ENCODE assay signal across 16 cellular contexts in genomic region chr13:28704919-28705318, GRCh38. TPM values are rescaled to one million over a fixed set of nuclear protein-coding genes. Genes with fewer than 3 reads are reported as not detected.
DNase-seq lines count a peak whose midpoint lies in the region; ATAC-seq and TF ChIP-seq lines count a peak whose summit lies in the region.
"Had no signal": no experiment of that assay in that cellular context is flagged by ENCODE, and none has a peak within 500 bp of the region (broad histone marks: within the 10 kb centered on the region; RNA-seq: fewer than 3 reads in every experiment).

No MANE protein-coding gene starts in this region.

- H2BK5ac ChIP-seq in mesendoderm (ENCODE audit: low read length): peak overlapping the region; percentile 5

- no peaks in the 10 kb centered on the region for H3K9me3 Mint-ChIP-seq in activated T-cell treated with anti-CD3 and anti-CD28 coated beads, Interleukin-2, amount 50 U/mL, for 4 hours

- DNase-seq in MV-4-11 (lab: John Stamatoyannopoulos, UW) (peak; percentile 66), cerebellar cortex (ENCODE audit: low spot score) (peak; percentile 16), mesendoderm (no peak), SJCRH30 (no peak), SK-N-DZ (ENCODE audit: low spot score) (no peak)
- no peak for DNase-seq in activated T-cell treated with anti-CD3 and anti-CD28 coated beads, Interleukin-2, amount 50 U/mL, for 4 hours
- no peak for DNase-seq in activated CD8-positive, alpha-beta memory T cell treated with anti-CD3 and anti-CD28 coated beads, Interleukin-2, amount 50 U/mL, for 4 hours
- DNase-seq: ACHN; DMS79; IMR-90; NCI-H1105; NCI-H2081 treated with DMSO at 0.1 percent for 48 hours; NCI-H748 treated with DMSO at 0.1 percent for 48 hours; NK-92 treated with Interleukin-12 subunit alpha and Interleukin-12 subunit beta, amount 100 ng/mL, for 24 hours had no signal

- H2BK15ac ChIP-seq in mesendoderm (replicated peaks; ENCODE audit: low read depth): no peak overlapping the region

- H3K4me3 Mint-ChIP-seq in activated T-cell treated with anti-CD3 and anti-CD28 coated beads, Interleukin-2, amount 50 U/mL, for 4 hours: no peak overlapping the region

- H3K4ac ChIP-seq in mesendoderm (ENCODE audit: low read depth, low read length): no peak overlapping the region

- no peak overlapping the region for H4K5ac ChIP-seq in mesendoderm (ENCODE audit: low read length)

- H3K18ac ChIP-seq in mesendoderm (ENCODE audit: low read length): no peak overlapping the region

- H3K4me1 ChIP-seq in Loucy (ENCODE audit: insufficient read depth, low read length, poor library complexity, severe bottlenecking): peaks cover 40% of the 10 kb centered on the region
- peaks cover 11% of the 10 kb centered on the region for H3K4me1 ChIP-seq in mesendoderm (ENCODE audit: control insufficient read depth, low read depth, low read length)
- peaks cover 37% of the 10 kb centered on the region for H3K4me1 ChIP-seq in SJCRH30

- H3K27me3 ChIP-seq in Loucy (ENCODE audit: insufficient read depth, low read length, poor library complexity, severe bottlenecking): no peaks in the 10 kb centered on the region
- no peaks in the 10 kb centered on the region for H3K27me3 ChIP-seq in mesendoderm (ENCODE audit: insufficient read depth, low read length, poor library complexity)
- no peaks in the 10 kb centered on the region for H3K27me3 ChIP-seq in SJCRH30
- H3K27me3 ChIP-seq: SJSA1 had no signal

- H3F3A ChIP-seq in Loucy (ENCODE audit: low read depth): peaks cover 7% of the 10 kb centered on the region; the same call in 1 of the 2 replicates

- no peak overlapping the region for H2BK120ac ChIP-seq in mesendoderm (ENCODE audit: low read depth, low read length)

- H3K27me3 Mint-ChIP-seq in activated T-cell treated with anti-CD3 and anti-CD28 coated beads, Interleukin-2, amount 50 U/mL, for 4 hours (ENCODE audit: low read depth): no peaks in the 10 kb centered on the region

- H3K9ac ChIP-seq in Loucy (ENCODE audit: low read depth, low read length, poor library complexity, severe bottlenecking) (no peak overlapping the region), mesendoderm (ENCODE audit: low read length) (no peak overlapping the region)

- peak overlapping the region; percentile 32 for H3K27ac ChIP-seq in mesendoderm (ENCODE audit: low read depth, low read length)
- H3K27ac ChIP-seq in SJCRH30: no peak overlapping the region
- H3K27ac ChIP-seq: SJSA1 had no signal

- H3K36me3 ChIP-seq in Loucy (ENCODE audit: insufficient read depth, low read length) (peaks cover 8% of the 10 kb centered on the region; the same call in 1 of the 2 replicates), mesendoderm (ENCODE audit: control insufficient read depth, insufficient read depth, low read length) (no peaks in the 10 kb centered on the region), SJCRH30 (peaks cover 2% of the 10 kb centered on the region; the same call in 1 of the 2 replicates)

- H2AK5ac ChIP-seq in mesendoderm (ENCODE audit: low read length): no peak overlapping the region

- peaks cover 8% of the 10 kb centered on the region for H3K4me1 Mint-ChIP-seq in activated T-cell treated with anti-CD3 and anti-CD28 coated beads, Interleukin-2, amount 50 U/mL, for 4 hours (ENCODE audit: low read depth)

- no peak overlapping the region for H4K8ac ChIP-seq in mesendoderm (ENCODE audit: low read depth, low read length)

- H3K4me3 ChIP-seq in Loucy (ENCODE audit: low read length, poor library complexity, severe bottlenecking): no peak overlapping the region
- no peak overlapping the region for H3K4me3 ChIP-seq in mesendoderm (ENCODE audit: low read length)
- H3K4me3 ChIP-seq in SJCRH30: no peak overlapping the region
- H3K4me3 ChIP-seq: SJSA1 had no signal

- TF ChIP-seq CTCF in Loucy (conservative IDR thresholded peaks at IDR 0.05; ENCODE audit: low read length): no peak

- H4K20me1 ChIP-seq in Loucy (ENCODE audit: insufficient read depth, low read length, poor library complexity, severe bottlenecking): no peaks in the 10 kb centered on the region

- H3K56ac ChIP-seq in mesendoderm (ENCODE audit: low read length): peak overlapping the region; percentile 1

- peaks cover 52% of the 10 kb centered on the region for H3K36me3 Mint-ChIP-seq in activated T-cell treated with anti-CD3 and anti-CD28 coated beads, Interleukin-2, amount 50 U/mL, for 4 hours (ENCODE audit: insufficient read depth)

- no peaks in the 10 kb centered on the region for H3K79me1 ChIP-seq in mesendoderm (ENCODE audit: low read length)

- H3K9me3 ChIP-seq in Loucy (ENCODE audit: insufficient read depth, low read depth, low read length) (no peaks in the 10 kb centered on the region), SJCRH30 (replicated peaks) (no peaks in the 10 kb centered on the region)
- H3K9me3 ChIP-seq: SJSA1 had no signal

- no peak overlapping the region for H3K23ac ChIP-seq in mesendoderm (ENCODE audit: low read length)

- no peaks in the 10 kb centered on the region for H3K79me2 ChIP-seq in Loucy (ENCODE audit: insufficient read depth, low read length)
- no peaks in the 10 kb centered on the region for H3K79me2 ChIP-seq in mesendoderm (ENCODE audit: control insufficient read depth, insufficient read depth, low read length)

- peak overlapping the region; percentile 4 for H3K4me2 ChIP-seq in Loucy (ENCODE audit: low read depth, low read length, poor library complexity, severe bottlenecking)
- no peak overlapping the region for H3K4me2 ChIP-seq in mesendoderm (ENCODE audit: low read length)

- no peak for ATAC-seq in activated T-cell treated with anti-CD3 and anti-CD28 coated beads, Interleukin-2, amount 50 U/mL, for 4 hours

- no peaks in the 10 kb centered on the region for H3K9me2 ChIP-seq in Loucy (replicated peaks; ENCODE audit: low read depth, low read length)

- no peak overlapping the region for H2AFZ ChIP-seq in Loucy (ENCODE audit: low read length)

RNA-seq across cellular contexts. Expression of gene SLC46A3, which starts 13.9 kb away (rescaled TPM):
- 1.1 TPM for polyA plus RNA-seq in mesendoderm (2013, experiment 1 of 2)
- polyA plus RNA-seq in mesendoderm (2013, experiment 2 of 2): 0.85 TPM
- total RNA-seq in SJCRH30 (2014; rRNA removed; shearing (Covaris generic)): 11.7 and 15.4 TPM in 2 replicates
- 0.05 and 0.43 TPM in 2 replicates for polyA plus RNA-seq in SK-N-DZ (2014; cell fraction: cytosol; rRNA removed)
- 0.09 and 0.65 TPM in 2 replicates for polyA plus RNA-seq in SK-N-DZ (2014; cell fraction: nucleus; rRNA removed)
- total RNA-seq in activated T-cell treated with anti-CD3 and anti-CD28 coated beads, Interleukin-2, amount 50 U/mL, for 4 hours: 1 to 10 TPM; 3.3 to 3.5 (median 3.5) TPM

RNA-seq across cellular contexts. Expression of gene POMP, which starts 46.0 kb away (rescaled TPM):
- 161 TPM for polyA plus RNA-seq in mesendoderm (2013, experiment 1 of 2)
- 158 TPM for polyA plus RNA-seq in mesendoderm (2013, experiment 2 of 2)
- 198 and 203 TPM in 2 replicates for total RNA-seq in SJCRH30 (2014; rRNA removed; shearing (Covaris generic))
- polyA plus RNA-seq in SK-N-DZ (2014; cell fraction: cytosol; rRNA removed): 73.4 and 83.5 TPM in 2 replicates
- 43.1 and 71.6 TPM in 2 replicates for polyA plus RNA-seq in SK-N-DZ (2014; cell fraction: nucleus; rRNA removed)
- total RNA-seq in activated T-cell treated with anti-CD3 and anti-CD28 coated beads, Interleukin-2, amount 50 U/mL, for 4 hours: 100 to 1,000 TPM; 164 to 177 (median 170) TPM

Comparison
In these comparisons a context has a peak if more than half of its experiments do, and no peak if none do; other contexts are left out.
1. DNase-seq: peak in MV-4-11 (single experiment) and cerebellar cortex (single experiment); none in mesendoderm (single experiment), SJCRH30 (0 of 2), SK-N-DZ (single experiment), activated T-cell treated with anti-CD3 and anti-CD28 coated beads, Interleukin-2, amount 50 U/mL, for 4 hours (single experiment) and activated CD8-positive, alpha-beta memory T cell treated with anti-CD3 and anti-CD28 coated beads, Interleukin-2, amount 50 U/mL, for 4 hours (single experiment).